Comparison of ENCODE assay signal across 8 cellular contexts in the genomic region with DNA sequence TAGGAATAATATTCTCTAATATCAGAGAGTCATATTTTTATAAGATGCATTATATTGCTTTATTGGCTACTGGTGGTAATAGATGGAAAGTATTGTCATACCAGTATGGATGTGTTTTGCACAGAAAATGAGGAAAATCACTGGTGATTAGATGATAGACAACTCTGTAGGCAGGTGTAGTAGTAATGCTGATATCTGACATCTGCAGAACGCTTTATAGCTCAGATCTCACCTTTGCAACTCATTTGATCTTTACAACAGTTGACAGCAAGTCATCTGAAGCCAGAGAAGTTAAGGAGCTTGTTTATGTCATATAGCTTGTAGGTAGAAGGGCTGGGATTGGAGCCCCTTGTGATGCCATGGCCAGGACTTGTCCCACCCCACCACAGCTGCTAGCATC.
"Had no signal": no experiment of that assay in that cellular context is flagged by ENCODE, and none has a peak within 500 bp of the region (broad histone marks: within the 10 kb centered on the region; RNA-seq: fewer than 3 reads in every experiment).

No MANE protein-coding gene starts in this region.

- H3K27ac ChIP-seq: GM23248 had no signal

- DNase-seq: GM23248, GOT3, H7, H9, HCEC 1CT, HFFc6 had no signal

- H3K4me2 ChIP-seq: GM23338 had no signal

- H3K4me3 ChIP-seq: GM23248, GM23338, HAP-1 had no signal

- H3K9me3 ChIP-seq: HAP-1 had no signal

- H3K9ac ChIP-seq: GM23248 had no signal

- H3K36me3 ChIP-seq: HAP-1 had no signal

- H2AFZ ChIP-seq: GM23248, GM23338 had no signal
